21 cellular contexts compared by ENCODE assay signal in genomic region chr15:95468820-95469219, GRCh38.
"Had no signal": no experiment of that assay in that cellular context is flagged by ENCODE, and none has a peak within 500 bp of the region (broad histone marks: within the 10 kb centered on the region; RNA-seq: fewer than 3 reads in every experiment).

No MANE protein-coding gene starts in this region.

- H3K27me3 Mint-ChIP-seq: activated B cell treated with CpG ODN at 0.5 μM for 24 hours, T-helper 17 cell had no signal

- H3K4me3 ChIP-seq: colonic mucosa, lower lobe of right lung, upper lobe of right lung had no signal

- H3K27me3 ChIP-seq: colonic mucosa, foreskin keratinocyte, upper lobe of right lung had no signal

- H3K4me3 Mint-ChIP-seq: activated B cell treated with CpG ODN at 0.5 μM for 24 hours; activated CD4-positive, alpha-beta T cell treated with anti-CD3 and anti-CD28 coated beads, Interleukin-2, amount 10 ng/mL, durations not matched to agents 24 days and 14 days; activated CD8-positive, alpha-beta T cell treated with anti-CD3 and anti-CD28 coated beads, Interleukin-2, amount 10 ng/mL, durations not matched to agents 7 days and 5 days; activated naive CD8-positive, alpha-beta T cell; activated T-cell treated with anti-CD3 and anti-CD28 coated beads, Interleukin-2, amount 50 U/mL, for 72 hours; T-helper 17 cell had no signal

- H2AFZ ChIP-seq: parathyroid adenoma had no signal

- H3K4me1 ChIP-seq: colonic mucosa, foreskin keratinocyte, parathyroid adenoma had no signal

- DNase-seq: activated B cell treated with CpG ODN at 0.5 μM for 24 hours; activated CD4-positive, alpha-beta T cell treated with anti-CD3 and anti-CD28 coated beads, Interleukin-2, amount 10 ng/mL, durations not matched to agents 24 days and 14 days; activated CD8-positive, alpha-beta memory T cell treated with anti-CD3 and anti-CD28 coated beads, Interleukin-2, amount 50 U/mL, for 48 hours; activated CD8-positive, alpha-beta T cell treated with anti-CD3 and anti-CD28 coated beads, Interleukin-2, amount 10 ng/mL, durations not matched to agents 7 days and 5 days; activated gamma-delta T cell; activated T-cell treated with anti-CD3 and anti-CD28 coated beads, Interleukin-2, amount 50 U/mL, for 72 hours; amniotic stem cell; caudate nucleus; colonic mucosa; effector CD4-positive, alpha-beta T cell; foreskin keratinocyte; lower lobe of right lung; midbrain; stimulated activated CD4-positive, alpha-beta T cell treated with anti-CD3 and anti-CD28 coated beads, Interleukin-4, amount 100 ng/mL, for 4 hours; stimulated activated CD8-positive, alpha-beta memory T cell treated with anti-CD3 and anti-CD28 coated beads, Interleukin-4, amount 100 ng/mL, for 48 hours; stimulated activated naive CD4-positive, alpha-beta T cell treated with Interleukin-2 at 50 U/mL for 16 hours; substantia nigra; T-helper 17 cell; upper lobe of right lung had no signal

- H3K27ac ChIP-seq: colonic mucosa, foreskin keratinocyte, lower lobe of right lung, parathyroid adenoma, upper lobe of right lung had no signal

- ATAC-seq: activated CD8-positive, alpha-beta T cell treated with anti-CD3 and anti-CD28 coated beads, Interleukin-2, amount 10 ng/mL, durations not matched to agents 7 days and 5 days; activated T-cell treated with anti-CD3 and anti-CD28 coated beads, Interleukin-2, amount 50 U/mL, for 72 hours; foreskin keratinocyte; lower lobe of right lung; T-helper 17 cell; upper lobe of right lung had no signal

- H3K9ac ChIP-seq: parathyroid adenoma had no signal

- H3K9me3 ChIP-seq: colonic mucosa, lower lobe of right lung, upper lobe of right lung had no signal

- H3K36me3 ChIP-seq: colonic mucosa, lower lobe of right lung, upper lobe of right lung had no signal

- H3K79me2 ChIP-seq: parathyroid adenoma had no signal

- H3K27ac Mint-ChIP-seq: activated B cell treated with CpG ODN at 0.5 μM for 24 hours; activated CD4-positive, alpha-beta T cell treated with anti-CD3 and anti-CD28 coated beads, Interleukin-2, amount 10 ng/mL, durations not matched to agents 24 days and 14 days; activated CD8-positive, alpha-beta T cell treated with anti-CD3 and anti-CD28 coated beads, Interleukin-2, amount 10 ng/mL, durations not matched to agents 7 days and 5 days; activated naive CD8-positive, alpha-beta T cell; activated T-cell treated with anti-CD3 and anti-CD28 coated beads, Interleukin-2, amount 50 U/mL, for 72 hours; T-helper 17 cell had no signal

- H3K4me1 Mint-ChIP-seq: activated B cell treated with CpG ODN at 0.5 μM for 24 hours; activated CD4-positive, alpha-beta T cell treated with anti-CD3 and anti-CD28 coated beads, Interleukin-2, amount 10 ng/mL, durations not matched to agents 24 days and 14 days; T-helper 17 cell had no signal

- H3K36me3 Mint-ChIP-seq: activated naive CD8-positive, alpha-beta T cell had no signal

- H3K9me3 Mint-ChIP-seq: activated T-cell treated with anti-CD3 and anti-CD28 coated beads, Interleukin-2, amount 50 U/mL, for 72 hours had no signal
